In genomic region chrX:154051210-154051810, GRCh38 we compare ENCODE assay signal across 1 cellular context.
TF ChIP-seq lines count a peak whose summit lies in the region.

No MANE protein-coding gene starts in this region.

TF ChIP-seq in GM12878, 131 proteins besides CTCF, POLR2A, EP300 and RAD21 (continued from another document):
- no peak for TF ChIP-seq RB1 (IDR thresholded peaks at IDR 0.05; ENCODE audit: borderline replicate concordance)
- TF ChIP-seq HCFC1 (IDR thresholded peaks at IDR 0.05; ENCODE audit: low read length): no peak
- peak; percentile 51 for TF ChIP-seq ZNF384 (IDR thresholded peaks at IDR 0.05; ENCODE audit: borderline replicate concordance, low read depth, low read length)
- no peak for TF ChIP-seq ZBTB11 (CRISPR knock-in tag; IDR thresholded peaks at IDR 0.05)
- TF ChIP-seq RUNX3 (IDR thresholded peaks at IDR 0.05; ENCODE audit: low read length): no peak
- TF ChIP-seq LARP7 (IDR thresholded peaks at IDR 0.05): no peak
- TF ChIP-seq SIN3A (IDR thresholded peaks at IDR 0.05; ENCODE audit: low read depth, low read length): no peak
- TF ChIP-seq ZNF592 (IDR thresholded peaks at IDR 0.05): no peak
- no peak for TF ChIP-seq TCF7 (IDR thresholded peaks at IDR 0.05; ENCODE audit: borderline replicate concordance)
- no peak for TF ChIP-seq ESRRA (IDR thresholded peaks at IDR 0.05; ENCODE audit: low read length)
- TF ChIP-seq SMC3 (IDR thresholded peaks at IDR 0.05; ENCODE audit: borderline replicate concordance, low read length): peak; percentile 57; the same call in 1 of the 2 replicates
- TF ChIP-seq NR2C1 (IDR thresholded peaks at IDR 0.05): no peak
- TF ChIP-seq ATF7 (IDR thresholded peaks at IDR 0.05; ENCODE audit: low read depth): no peak
- no peak for TF ChIP-seq ZNF207 (IDR thresholded peaks at IDR 0.05; ENCODE audit: borderline replicate concordance)
- no peak for TF ChIP-seq IKZF1 (conservative IDR thresholded peaks at IDR 0.05)
- 0 out of 3 replicates have a peak, but pooled peaks have one; percentile 23 for TF ChIP-seq POU2F2 (IDR thresholded peaks at IDR 0.05; ENCODE audit: borderline replicate concordance, low read depth, low read length)
- TF ChIP-seq MLLT1 (IDR thresholded peaks at IDR 0.05): 0 out of 2 replicates have a peak, but pooled peaks have one; percentile 15
- no peak for TF ChIP-seq NBN (IDR thresholded peaks at IDR 0.05)
- TF ChIP-seq NFXL1 (IDR thresholded peaks at IDR 0.05; ENCODE audit: borderline replicate concordance): no peak
- no peak for TF ChIP-seq EED (IDR thresholded peaks at IDR 0.05; ENCODE audit: low read depth)
- TF ChIP-seq RAD51 (IDR thresholded peaks at IDR 0.05): no peak
- TF ChIP-seq ZNF274 (IDR thresholded peaks at IDR 0.05; ENCODE audit: insufficient read depth, insufficient read length): no peak
- no peak for TF ChIP-seq E2F4 (IDR thresholded peaks at IDR 0.05; ENCODE audit: low read depth, low read length)
- TF ChIP-seq MEF2A (IDR thresholded peaks at IDR 0.05; ENCODE audit: insufficient read depth, low read depth, low read length): no peak
- TF ChIP-seq RBBP5 (conservative IDR thresholded peaks at IDR 0.05): no peak
- TF ChIP-seq BMI1 (IDR thresholded peaks at IDR 0.05; ENCODE audit: borderline replicate concordance): no peak
- TF ChIP-seq TARDBP (IDR thresholded peaks at IDR 0.05; ENCODE audit: borderline replicate concordance): no peak
- no peak for TF ChIP-seq CUX1 (IDR thresholded peaks at IDR 0.05; ENCODE audit: insufficient replicate concordance, low read depth, low read length)
- no peak for TF ChIP-seq ELK1 (IDR thresholded peaks at IDR 0.05; ENCODE audit: low read depth, low read length)
